ENCODE assay signal across 14 cellular contexts in genomic region chr16:12646098-12646489, GRCh38.
DNase-seq lines count a peak whose midpoint lies in the region; ATAC-seq lines count a peak whose summit lies in the region.
"Had no signal": no experiment of that assay in that cellular context is flagged by ENCODE, and none has a peak within 500 bp of the region (broad histone marks: within the 10 kb centered on the region; RNA-seq: fewer than 3 reads in every experiment).

No MANE protein-coding gene starts in this region.

- ATAC-seq in activated T-cell treated with anti-CD3 and anti-CD28 coated beads, Interleukin-2, amount 50 U/mL, for 72 hours (replicated peaks in 1 of 2), result no peak
- ATAC-seq in activated naive CD8-positive, alpha-beta T cell treated with anti-CD3 and anti-CD28 coated beads, Interleukin-2, amount 10 ng/mL, durations not matched to agents 7 days and 5 days (ENCODE audit: low read depth), result no peak
- no peak for ATAC-seq in stimulated activated naive B cell treated with anti-CD40 and anti-IgM and Interleukin-4, amounts not matched to agents 10 μg/mL and 1 μg/mL and 100 μg/mL, for 72 hours (replicated peaks)
- ATAC-seq in HG03565 (IDR thresholded peaks at IDR 0.05; ENCODE audit: unreplicated experiment), result no peak
- ATAC-seq: psoas muscle had no signal

- peak overlapping the region; percentile 39 to 63 for H3K4me3 Mint-ChIP-seq in activated T-cell treated with anti-CD3 and anti-CD28 coated beads, Interleukin-2, amount 50 U/mL, for 72 hours
- no peak overlapping the region for H3K4me3 Mint-ChIP-seq in activated naive CD8-positive, alpha-beta T cell treated with anti-CD3 and anti-CD28 coated beads, Interleukin-2, amount 10 ng/mL, durations not matched to agents 7 days and 5 days
- H3K4me3 Mint-ChIP-seq in stimulated activated naive B cell treated with anti-CD40 and anti-IgM and Interleukin-4, amounts not matched to agents 10 μg/mL and 1 μg/mL and 100 μg/mL, for 72 hours, result peak overlapping the region in 1 of 2 donors; percentile 26
- H3K4me3 Mint-ChIP-seq: nephron had no signal

- POLR2A ChIA-PET in activated naive CD8-positive, alpha-beta T cell treated with anti-CD3 and anti-CD28 coated beads, Interleukin-2, amount 10 ng/mL, durations not matched to agents 7 days and 5 days (lab: Charles Lee), result no interaction called here

- DNase-seq in activated T-cell treated with anti-CD3 and anti-CD28 coated beads, Interleukin-2, amount 50 U/mL, for 72 hours, result no peak
- DNase-seq in activated T-cell treated with anti-CD3 and anti-CD28 coated beads, Interleukin-2, amount 50 U/mL, for 1 hour, result no peak
- peak; percentile 39 for DNase-seq in NCI-H69 (lab: John Stamatoyannopoulos, UW)
- no peak for DNase-seq in activated naive CD8-positive, alpha-beta T cell treated with anti-CD3 and anti-CD28 coated beads, Interleukin-2, amount 10 ng/mL, durations not matched to agents 7 days and 5 days
- DNase-seq in stimulated activated naive B cell treated with anti-CD40 and anti-IgM and Interleukin-4, amounts not matched to agents 10 μg/mL and 1 μg/mL and 100 μg/mL, for 72 hours, result no peak
- DNase-seq in NCI-H2029 (lab: John Stamatoyannopoulos, UW), result no peak
- no peak for DNase-seq in stimulated activated CD8-positive, alpha-beta memory T cell treated with anti-CD3 and anti-CD28 coated beads, Interleukin-4, amount 100 ng/mL, for 48 hours
- DNase-seq: CD8-positive, alpha-beta memory T cell; mammary epithelial cell; NCI-H1694; NCI-H345; psoas muscle had no signal

- peaks cover 0 to 3% of the 10 kb centered on the region in 2 donors for H3K36me3 Mint-ChIP-seq in activated T-cell treated with anti-CD3 and anti-CD28 coated beads, Interleukin-2, amount 50 U/mL, for 72 hours (ENCODE audit: insufficient read depth in 2 of 2)
- peaks cover 3% of the 10 kb centered on the region for H3K36me3 Mint-ChIP-seq in activated naive CD8-positive, alpha-beta T cell treated with anti-CD3 and anti-CD28 coated beads, Interleukin-2, amount 10 ng/mL, durations not matched to agents 7 days and 5 days
- H3K36me3 Mint-ChIP-seq in stimulated activated naive B cell treated with anti-CD40 and anti-IgM and Interleukin-4, amounts not matched to agents 10 μg/mL and 1 μg/mL and 100 μg/mL, for 72 hours, result peaks cover 0 to 2% of the 10 kb centered on the region in 2 donors
- H3K36me3 Mint-ChIP-seq: CD8-positive, alpha-beta memory T cell had no signal

- H3K9me3 Mint-ChIP-seq in activated T-cell treated with anti-CD3 and anti-CD28 coated beads, Interleukin-2, amount 50 U/mL, for 72 hours, result peaks cover 0 to 6% of the 10 kb centered on the region in 2 donors
- peaks cover 11% of the 10 kb centered on the region for H3K9me3 Mint-ChIP-seq in activated naive CD8-positive, alpha-beta T cell treated with anti-CD3 and anti-CD28 coated beads, Interleukin-2, amount 10 ng/mL, durations not matched to agents 7 days and 5 days
- H3K9me3 Mint-ChIP-seq in stimulated activated naive B cell treated with anti-CD40 and anti-IgM and Interleukin-4, amounts not matched to agents 10 μg/mL and 1 μg/mL and 100 μg/mL, for 72 hours, result peaks cover 4 to 8% of the 10 kb centered on the region in 2 donors
- H3K9me3 Mint-ChIP-seq: nephron had no signal

- peaks cover 48% of the 10 kb centered on the region for H3K4me1 Mint-ChIP-seq in activated T-cell treated with anti-CD3 and anti-CD28 coated beads, Interleukin-2, amount 50 U/mL, for 72 hours (ENCODE audit: low read depth)
- peaks cover 15% of the 10 kb centered on the region for H3K4me1 Mint-ChIP-seq in activated naive CD8-positive, alpha-beta T cell treated with anti-CD3 and anti-CD28 coated beads, Interleukin-2, amount 10 ng/mL, durations not matched to agents 7 days and 5 days
- peaks cover 12 to 14% of the 10 kb centered on the region in 2 donors for H3K4me1 Mint-ChIP-seq in stimulated activated naive B cell treated with anti-CD40 and anti-IgM and Interleukin-4, amounts not matched to agents 10 μg/mL and 1 μg/mL and 100 μg/mL, for 72 hours
- H3K4me1 Mint-ChIP-seq: nephron had no signal

- H3K27ac Mint-ChIP-seq in activated T-cell treated with anti-CD3 and anti-CD28 coated beads, Interleukin-2, amount 50 U/mL, for 72 hours, result peak overlapping the region; percentile 23
- peak overlapping the region; percentile 78 for H3K27ac Mint-ChIP-seq in activated naive CD8-positive, alpha-beta T cell treated with anti-CD3 and anti-CD28 coated beads, Interleukin-2, amount 10 ng/mL, durations not matched to agents 7 days and 5 days
- peak overlapping the region; percentile 96 for H3K27ac Mint-ChIP-seq in stimulated activated naive B cell treated with anti-CD40 and anti-IgM and Interleukin-4, amounts not matched to agents 10 μg/mL and 1 μg/mL and 100 μg/mL, for 72 hours
- H3K27ac Mint-ChIP-seq: nephron had no signal

- H3K27me3 Mint-ChIP-seq in activated T-cell treated with anti-CD3 and anti-CD28 coated beads, Interleukin-2, amount 50 U/mL, for 72 hours (ENCODE audit: low read depth), result no peaks in the 10 kb centered on the region
- H3K27me3 Mint-ChIP-seq in activated naive CD8-positive, alpha-beta T cell treated with anti-CD3 and anti-CD28 coated beads, Interleukin-2, amount 10 ng/mL, durations not matched to agents 7 days and 5 days, result no peaks in the 10 kb centered on the region
- H3K27me3 Mint-ChIP-seq in stimulated activated naive B cell treated with anti-CD40 and anti-IgM and Interleukin-4, amounts not matched to agents 10 μg/mL and 1 μg/mL and 100 μg/mL, for 72 hours, result peaks cover 33 to 35% of the 10 kb centered on the region in 2 donors

Comparison
In these comparisons a context has a peak if more than half of its experiments do, and no peak if none do; other contexts are left out.
1. H3K27ac Mint-ChIP-seq: peak in every context shown above with its lines; median percentile 96 in stimulated activated naive B cell treated with anti-CD40 and anti-IgM and Interleukin-4, amounts not matched to agents 10 μg/mL and 1 μg/mL and 100 μg/mL, for 72 hours; 78 in activated naive CD8-positive, alpha-beta T cell treated with anti-CD3 and anti-CD28 coated beads, Interleukin-2, amount 10 ng/mL, durations not matched to agents 7 days and 5 days; 23 in activated T-cell treated with anti-CD3 and anti-CD28 coated beads, Interleukin-2, amount 50 U/mL, for 72 hours.